Comparison of ENCODE assay signal across 21 cellular contexts in the genomic region with DNA sequence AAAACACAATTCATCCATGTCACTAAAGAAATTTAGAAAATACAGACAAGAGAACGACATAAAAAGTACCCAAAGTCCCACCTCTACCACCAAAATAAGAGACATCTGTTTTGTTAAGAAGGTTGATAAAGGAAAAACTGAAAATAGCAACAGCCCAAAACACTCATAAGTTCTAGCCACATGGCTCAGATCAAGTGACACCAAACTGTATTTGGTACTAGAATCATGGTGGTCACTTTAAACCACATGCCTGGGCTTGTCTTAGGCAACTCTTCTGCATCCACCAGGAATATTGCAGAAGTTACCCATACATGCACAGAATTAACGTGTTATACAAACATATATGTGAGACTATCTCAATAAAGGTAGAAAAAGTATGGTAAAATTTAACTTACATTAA.
"Had no signal": no experiment of that assay in that cellular context is flagged by ENCODE, and none has a peak within 500 bp of the region (broad histone marks: within the 10 kb centered on the region; RNA-seq: fewer than 3 reads in every experiment).

No MANE protein-coding gene starts in this region.

- H3K27me3 ChIP-seq: breast epithelium, heart left ventricle, right lobe of liver, testis, upper lobe of left lung had no signal

- H3K27ac ChIP-seq: breast epithelium, heart left ventricle, right lobe of liver, testis, upper lobe of left lung had no signal

- DNase-seq: activated CD4-positive, alpha-beta memory T cell treated with anti-CD3 and anti-CD28 coated beads, Interleukin-2, amount 10 ng/mL, durations not matched to agents 7 days and 5 days; activated CD4-positive, alpha-beta T cell treated with anti-CD3 and anti-CD28 coated beads for 4 hours; activated CD4-positive, CD25-positive, alpha-beta regulatory T cell; activated effector memory CD4-positive, alpha-beta T cell treated with Interleukin-2 at 50 U/mL for 16 hours; activated naive CD4-positive, alpha-beta T cell treated with anti-CD3 and anti-CD28 coated beads for 36 hours; activated naive CD8-positive, alpha-beta T cell treated with anti-CD3 and anti-CD28 coated beads, Interleukin-2, amount 10 ng/mL, durations not matched to agents 7 days and 5 days; activated T-cell treated with anti-CD3 and anti-CD28 coated beads, Interleukin-2, amount 50 U/mL, for 72 hours; amniotic stem cell; heart left ventricle; left cardiac atrium; mucosa of descending colon; naive thymus-derived CD4-positive, alpha-beta T cell; occipital lobe; right lobe of liver; stimulated activated CD4-positive, alpha-beta T cell treated with anti-CD3 and anti-CD28 coated beads, Interleukin-2, amount 100 ng/mL, for 48 hours; stimulated activated naive CD4-positive, alpha-beta T cell; T-helper 17 cell; testis; upper lobe of left lung had no signal

- H3K9me3 ChIP-seq: breast epithelium, heart left ventricle, mucosa of descending colon, right lobe of liver, testis, upper lobe of left lung had no signal

- H3K4me1 ChIP-seq: breast epithelium, testis had no signal

- H3K36me3 ChIP-seq: breast epithelium, heart left ventricle, right lobe of liver, upper lobe of left lung had no signal

- H3K4me3 ChIP-seq: breast epithelium, heart left ventricle, mucosa of descending colon, right lobe of liver, smooth muscle cell, testis, upper lobe of left lung had no signal

- H3K4me2 ChIP-seq: smooth muscle cell had no signal
